Comparison of ENCODE assay signal across 2 cellular contexts in the genomic region with DNA sequence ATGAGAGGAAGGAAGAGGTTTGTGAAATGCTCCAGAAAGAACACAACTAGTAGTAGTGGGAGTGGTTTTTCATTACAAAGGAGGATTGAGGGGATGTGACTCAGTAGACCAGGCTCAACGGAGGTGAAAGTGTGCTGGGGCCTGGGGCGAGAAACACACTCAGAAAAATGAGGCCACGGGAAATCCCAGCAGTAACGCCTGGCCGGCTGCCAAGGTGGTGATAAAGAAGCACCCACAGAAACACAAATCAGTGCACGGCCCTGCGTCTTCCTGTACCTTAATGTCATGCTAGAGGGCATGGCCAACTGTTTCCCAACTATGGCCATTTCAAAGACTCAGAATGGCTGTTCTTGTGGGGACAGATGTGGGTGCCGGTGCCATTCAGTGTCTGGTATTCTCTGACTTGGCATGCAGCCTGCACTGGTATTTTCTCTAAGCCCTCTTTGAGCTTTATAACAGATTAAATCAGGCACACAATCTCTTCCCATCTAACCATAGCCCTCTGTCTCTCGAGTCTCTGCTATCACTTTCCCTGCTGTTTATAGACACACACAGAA.
A peak's percentile ranks its signal among the peaks of the same experiment; 100 is the strongest.
TF ChIP-seq lines count a peak whose summit lies in the region.

No MANE protein-coding gene starts in this region.

TF ChIP-seq in endothelial cell of umbilical vein, 7 proteins besides CTCF, POLR2A, EP300 and RAD21:
- peak; percentile 75 for TF ChIP-seq FOS (IDR thresholded peaks at IDR 0.05; ENCODE audit: borderline replicate concordance, insufficient read depth, low read length)
- TF ChIP-seq POLR2AphosphoS5 (IDR thresholded peaks at IDR 0.05; ENCODE audit: insufficient read depth, low read depth, low read length) = peak; percentile 63
- TF ChIP-seq GATA2 (IDR thresholded peaks at IDR 0.05; ENCODE audit: insufficient read depth, insufficient read length, low read depth, low read length) = peak; percentile 41
- TF ChIP-seq MYC (IDR thresholded peaks at IDR 0.05; ENCODE audit: low read depth, low read length) = no peak
- TF ChIP-seq, protein P1, sequence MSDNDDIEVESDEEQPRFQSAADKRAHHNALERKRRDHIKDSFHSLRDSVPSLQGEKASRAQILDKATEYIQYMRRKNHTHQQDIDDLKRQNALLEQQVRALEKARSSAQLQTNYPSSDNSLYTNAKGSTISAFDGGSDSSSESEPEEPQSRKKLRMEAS (IDR thresholded peaks at IDR 0.05; ENCODE audit: insufficient read depth, insufficient read length) = no peak
- TF ChIP-seq EZH2 (IDR thresholded peaks at IDR 0.05; ENCODE audit: borderline replicate concordance, low read depth, low read length, severe bottlenecking) = no peak

TF ChIP-seq in HepG2, 621 proteins besides CTCF, POLR2A, EP300 and RAD21:
- TF ChIP-seq GABPB1 (CRISPR knock-in tag; IDR thresholded peaks at IDR 0.05) (no peak), MED1 (CRISPR knock-in tag; IDR thresholded peaks at IDR 0.05) (no peak), KLF6 (CRISPR knock-in tag; IDR thresholded peaks at IDR 0.05) (no peak), ZNF878 (CRISPR knock-in tag; IDR thresholded peaks at IDR 0.05) (no peak), DNMT1 (CRISPR knock-in tag; IDR thresholded peaks at IDR 0.05) (no peak), NBN (conservative IDR thresholded peaks at IDR 0.05) (no peak), FLYWCH1 (CRISPR knock-in tag; IDR thresholded peaks at IDR 0.05) (no peak), ZNF766 (CRISPR knock-in tag; IDR thresholded peaks at IDR 0.05; ENCODE audit: borderline replicate concordance) (no peak), ZNF703 (CRISPR knock-in tag; IDR thresholded peaks at IDR 0.05; ENCODE audit: borderline replicate concordance) (no peak), SIX4 (CRISPR knock-in tag; IDR thresholded peaks at IDR 0.05) (no peak)
- TF ChIP-seq, protein P2, sequence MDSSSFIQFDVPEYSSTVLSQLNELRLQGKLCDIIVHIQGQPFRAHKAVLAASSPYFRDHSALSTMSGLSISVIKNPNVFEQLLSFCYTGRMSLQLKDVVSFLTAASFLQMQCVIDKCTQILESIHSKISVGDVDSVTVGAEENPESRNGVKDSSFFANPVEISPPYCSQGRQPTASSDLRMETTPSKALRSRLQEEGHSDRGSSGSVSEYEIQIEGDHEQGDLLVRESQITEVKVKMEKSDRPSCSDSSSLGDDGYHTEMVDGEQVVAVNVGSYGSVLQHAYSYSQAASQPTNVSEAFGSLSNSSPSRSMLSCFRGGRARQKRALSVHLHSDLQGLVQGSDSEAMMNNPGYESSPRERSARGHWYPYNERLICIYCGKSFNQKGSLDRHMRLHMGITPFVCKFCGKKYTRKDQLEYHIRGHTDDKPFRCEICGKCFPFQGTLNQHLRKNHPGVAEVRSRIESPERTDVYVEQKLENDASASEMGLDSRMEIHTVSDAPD (CRISPR knock-in tag; IDR thresholded peaks at IDR 0.05) = no peak
- TF ChIP-seq, protein P3, sequence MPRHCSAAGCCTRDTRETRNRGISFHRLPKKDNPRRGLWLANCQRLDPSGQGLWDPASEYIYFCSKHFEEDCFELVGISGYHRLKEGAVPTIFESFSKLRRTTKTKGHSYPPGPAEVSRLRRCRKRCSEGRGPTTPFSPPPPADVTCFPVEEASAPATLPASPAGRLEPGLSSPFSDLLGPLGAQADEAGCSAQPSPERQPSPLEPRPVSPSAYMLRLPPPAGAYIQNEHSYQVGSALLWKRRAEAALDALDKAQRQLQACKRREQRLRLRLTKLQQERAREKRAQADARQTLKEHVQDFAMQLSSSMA (CRISPR knock-in tag; IDR thresholded peaks at IDR 0.05) = no peak
- TF ChIP-seq, protein P4, sequence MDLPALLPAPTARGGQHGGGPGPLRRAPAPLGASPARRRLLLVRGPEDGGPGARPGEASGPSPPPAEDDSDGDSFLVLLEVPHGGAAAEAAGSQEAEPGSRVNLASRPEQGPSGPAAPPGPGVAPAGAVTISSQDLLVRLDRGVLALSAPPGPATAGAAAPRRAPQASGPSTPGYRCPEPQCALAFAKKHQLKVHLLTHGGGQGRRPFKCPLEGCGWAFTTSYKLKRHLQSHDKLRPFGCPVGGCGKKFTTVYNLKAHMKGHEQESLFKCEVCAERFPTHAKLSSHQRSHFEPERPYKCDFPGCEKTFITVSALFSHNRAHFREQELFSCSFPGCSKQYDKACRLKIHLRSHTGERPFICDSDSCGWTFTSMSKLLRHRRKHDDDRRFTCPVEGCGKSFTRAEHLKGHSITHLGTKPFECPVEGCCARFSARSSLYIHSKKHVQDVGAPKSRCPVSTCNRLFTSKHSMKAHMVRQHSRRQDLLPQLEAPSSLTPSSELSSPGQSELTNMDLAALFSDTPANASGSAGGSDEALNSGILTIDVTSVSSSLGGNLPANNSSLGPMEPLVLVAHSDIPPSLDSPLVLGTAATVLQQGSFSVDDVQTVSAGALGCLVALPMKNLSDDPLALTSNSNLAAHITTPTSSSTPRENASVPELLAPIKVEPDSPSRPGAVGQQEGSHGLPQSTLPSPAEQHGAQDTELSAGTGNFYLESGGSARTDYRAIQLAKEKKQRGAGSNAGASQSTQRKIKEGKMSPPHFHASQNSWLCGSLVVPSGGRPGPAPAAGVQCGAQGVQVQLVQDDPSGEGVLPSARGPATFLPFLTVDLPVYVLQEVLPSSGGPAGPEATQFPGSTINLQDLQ (CRISPR knock-in tag; IDR thresholded peaks at IDR 0.05) = no peak
